In the genomic region with DNA sequence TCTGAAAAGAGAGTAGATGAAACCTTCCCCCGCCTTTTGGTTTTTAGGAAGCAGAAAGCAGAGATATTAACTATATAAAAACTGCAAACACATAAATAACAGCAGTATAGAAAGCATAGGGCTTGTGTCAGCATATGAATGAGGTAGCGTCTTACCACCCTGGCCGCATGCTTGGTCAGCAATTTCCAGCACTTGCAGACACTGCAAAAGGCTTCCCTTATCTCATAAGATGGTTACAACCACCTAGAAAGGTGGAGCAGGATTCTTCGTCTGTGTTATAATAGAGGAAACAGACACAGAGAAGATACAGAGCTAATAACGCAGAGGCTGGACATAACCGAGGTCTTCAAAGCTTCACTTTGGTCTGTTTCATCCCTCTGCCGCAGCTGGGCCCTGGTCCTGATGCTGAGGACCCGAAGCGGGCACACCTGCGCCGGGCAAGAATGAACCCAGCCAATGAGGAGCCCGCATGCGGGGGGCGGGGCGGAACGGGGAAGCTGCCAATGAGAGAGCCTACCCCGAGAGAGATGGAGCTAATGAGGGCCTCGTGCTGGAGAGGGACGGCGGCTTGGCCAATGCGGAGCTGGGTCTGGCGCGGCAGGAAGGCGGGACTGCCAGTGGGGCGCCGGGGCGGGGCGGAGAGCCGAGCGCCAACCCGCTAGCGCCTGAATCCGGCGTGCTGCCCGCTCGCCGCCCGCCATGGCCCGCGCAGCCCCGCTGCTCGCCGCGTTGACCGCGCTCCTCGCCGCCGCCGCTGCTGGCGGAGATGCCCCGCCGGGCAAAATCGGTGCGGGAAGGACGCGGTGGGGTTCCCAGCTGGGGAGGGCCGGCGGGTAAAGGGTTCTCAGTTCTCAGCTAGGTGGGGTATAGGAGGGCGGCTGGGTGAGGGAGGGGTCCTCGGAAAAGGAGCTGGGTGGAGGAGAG, we compare ENCODE assay signal across 8 cellular contexts. TPM values are rescaled to one million over a fixed set of nuclear protein-coding genes. Genes with fewer than 3 reads are reported as not detected.
DNase-seq lines count a peak whose midpoint lies in the region; ATAC-seq and TF ChIP-seq lines count a peak whose summit lies in the region.

A gene with protein sequence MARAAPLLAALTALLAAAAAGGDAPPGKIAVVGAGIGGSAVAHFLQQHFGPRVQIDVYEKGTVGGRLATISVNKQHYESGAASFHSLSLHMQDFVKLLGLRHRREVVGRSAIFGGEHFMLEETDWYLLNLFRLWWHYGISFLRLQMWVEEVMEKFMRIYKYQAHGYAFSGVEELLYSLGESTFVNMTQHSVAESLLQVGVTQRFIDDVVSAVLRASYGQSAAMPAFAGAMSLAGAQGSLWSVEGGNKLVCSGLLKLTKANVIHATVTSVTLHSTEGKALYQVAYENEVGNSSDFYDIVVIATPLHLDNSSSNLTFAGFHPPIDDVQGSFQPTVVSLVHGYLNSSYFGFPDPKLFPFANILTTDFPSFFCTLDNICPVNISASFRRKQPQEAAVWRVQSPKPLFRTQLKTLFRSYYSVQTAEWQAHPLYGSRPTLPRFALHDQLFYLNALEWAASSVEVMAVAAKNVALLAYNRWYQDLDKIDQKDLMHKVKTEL (plus strand): TSS at position 677 of the 924 bp plus-strand sequence. CDS start 23 bp downstream, at position 700.

- H3K36me3 ChIP-seq in left ventricle myocardium inferior (peaks cover 23% of the 10 kb centered on the region), upper lobe of right lung (peaks cover 29% of the 10 kb centered on the region)

- no peak for TF ChIP-seq CTCF in left ventricle myocardium inferior (IDR thresholded peaks at IDR 0.05; ENCODE audit: borderline replicate concordance)
- no peak for TF ChIP-seq CTCF in upper lobe of right lung (IDR thresholded peaks at IDR 0.05)

- H3K4me3 ChIP-seq in left ventricle myocardium inferior (peak within 1 kb of the TSS; percentile 90), upper lobe of right lung (peak within 1 kb of the TSS; percentile 77)

- peak; percentile 94 for DNase-seq in NCI-H146 treated with DMSO at 0.1 percent for 48 hours (lab: John Stamatoyannopoulos, UW; ENCODE audit: unreplicated experiment)
- peak; percentile 89 to 97 (median 96) for DNase-seq in T-helper 1 cell
- DNase-seq in amniotic epithelial cell (ENCODE audit: low read depth) = peak; percentile 93
- peak; percentile 99 for DNase-seq in left ventricle myocardium inferior
- peak; percentile 98 for DNase-seq in posterior vena cava (ENCODE audit: low spot score)
- DNase-seq in upper lobe of right lung = peak; percentile 99

- H3K9me3 ChIP-seq in left ventricle myocardium inferior (replicated peaks) (no peaks in the 10 kb centered on the region), upper lobe of right lung (no peaks in the 10 kb centered on the region)

- H3K27ac ChIP-seq in left ventricle myocardium inferior (replicated peaks) (peak within 1 kb of the TSS; percentile 78), upper lobe of right lung (peak within 1 kb of the TSS; percentile 64)

- TF ChIP-seq POLR2A in GM15510 (IDR thresholded peaks at IDR 0.05; ENCODE audit: borderline replicate concordance, extremely low read depth, insufficient read length) = peak; percentile 89

- peaks cover 19% of the 10 kb centered on the region for H3K4me1 ChIP-seq in left ventricle myocardium inferior
- peaks cover 4% of the 10 kb centered on the region for H3K4me1 ChIP-seq in upper lobe of right lung

- intact Hi-C loops in left ventricle myocardium inferior (cut with micrococcal nuclease) = no loop called here
- intact Hi-C loops in posterior vena cava (cut with DNase I) = no loop called here
- intact Hi-C loops in upper lobe of right lung (cut with DNase I) = no loop called here

- H3K27me3 ChIP-seq in left ventricle myocardium inferior (ENCODE audit: low read depth) (no peaks in the 10 kb centered on the region), upper lobe of right lung (no peaks in the 10 kb centered on the region)

- ATAC-seq in HG02884 (IDR thresholded peaks at IDR 0.05; ENCODE audit: unreplicated experiment) (peak; percentile 99), upper lobe of right lung (peak; percentile 100)

RNA-seq across cellular contexts. Expression of the gene that starts here (rescaled TPM):
- total RNA-seq in left ventricle myocardium inferior (3.2 TPM), posterior vena cava (1 to 10 TPM; 3.1 to 5.6 TPM), upper lobe of right lung (6.6 TPM)

Comparison
In these comparisons a context has a peak if more than half of its experiments do, and no peak if none do; other contexts are left out.
1. Peak in every context shown above with its lines: DNase-seq, ATAC-seq, H3K4me3 ChIP-seq and H3K27ac ChIP-seq.